In the genomic region with DNA sequence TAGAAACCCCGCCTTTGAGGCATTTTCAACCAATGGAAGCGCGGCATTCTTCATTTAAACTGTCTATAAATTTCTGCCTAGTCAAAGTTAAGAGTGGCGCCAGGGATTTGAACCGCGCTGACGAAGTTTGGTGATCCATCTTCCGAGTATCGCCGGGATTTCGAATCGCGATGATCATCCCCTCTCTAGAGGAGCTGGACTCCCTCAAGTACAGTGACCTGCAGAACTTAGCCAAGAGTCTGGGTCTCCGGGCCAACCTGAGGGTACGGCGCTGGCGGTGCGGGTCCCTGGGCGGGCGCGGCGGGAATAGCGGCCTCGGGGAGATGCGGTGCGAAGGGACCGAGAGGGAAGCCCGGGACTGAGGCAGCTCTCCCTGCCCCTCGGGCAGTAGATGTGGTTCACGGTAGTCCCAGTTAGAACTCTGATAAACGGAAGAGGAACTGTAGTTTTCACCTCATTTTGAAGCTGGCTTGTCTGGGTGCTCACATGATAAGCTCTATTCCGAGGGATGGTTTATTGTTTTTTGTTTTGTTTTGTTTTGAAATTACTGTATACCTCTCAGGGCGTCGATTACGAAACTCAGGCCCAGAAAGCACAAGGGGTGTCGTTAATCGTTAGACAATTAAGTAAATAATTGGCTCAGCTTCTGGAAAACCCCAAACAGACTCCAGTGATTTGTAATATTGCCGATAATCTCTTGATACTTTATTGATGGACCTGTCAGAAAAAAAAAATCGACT, we compare ENCODE assay signal across 8 cellular contexts. TPM values are rescaled to one million over a fixed set of nuclear protein-coding genes. Genes with fewer than 3 reads are reported as not detected.
DNase-seq lines count a peak whose midpoint lies in the region; ATAC-seq and TF ChIP-seq lines count a peak whose summit lies in the region.

A gene with protein sequence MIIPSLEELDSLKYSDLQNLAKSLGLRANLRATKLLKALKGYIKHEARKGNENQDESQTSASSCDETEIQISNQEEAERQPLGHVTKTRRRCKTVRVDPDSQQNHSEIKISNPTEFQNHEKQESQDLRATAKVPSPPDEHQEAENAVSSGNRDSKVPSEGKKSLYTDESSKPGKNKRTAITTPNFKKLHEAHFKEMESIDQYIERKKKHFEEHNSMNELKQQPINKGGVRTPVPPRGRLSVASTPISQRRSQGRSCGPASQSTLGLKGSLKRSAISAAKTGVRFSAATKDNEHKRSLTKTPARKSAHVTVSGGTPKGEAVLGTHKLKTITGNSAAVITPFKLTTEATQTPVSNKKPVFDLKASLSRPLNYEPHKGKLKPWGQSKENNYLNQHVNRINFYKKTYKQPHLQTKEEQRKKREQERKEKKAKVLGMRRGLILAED (plus strand): TSS at position 94 of the 740 bp plus-strand sequence. CDS start 77 bp downstream, at position 171.

- H3K36me3 ChIP-seq in Peyer's patch: no peaks in the 10 kb centered on the region
- H3K36me3 ChIP-seq in endodermal cell (ENCODE audit: control insufficient read depth, insufficient read depth, low read length): peaks cover 23% of the 10 kb centered on the region
- no peaks in the 10 kb centered on the region for H3K36me3 ChIP-seq in muscle layer of duodenum (ENCODE audit: control insufficient read depth in 1 of 2, insufficient read depth in 2 of 2, low read length in 2 of 2)

- H3K27me3 ChIP-seq in Peyer's patch (no peaks in the 10 kb centered on the region), endodermal cell (ENCODE audit: control insufficient read depth, insufficient read depth, low read length, poor library complexity, severe bottlenecking) (no peaks in the 10 kb centered on the region), muscle layer of duodenum (ENCODE audit: low read depth, low read length) (no peaks in the 10 kb centered on the region)

- H3K9me3 ChIP-seq in Peyer's patch (no peaks in the 10 kb centered on the region), endodermal cell (ENCODE audit: control insufficient read depth, low read length) (no peaks in the 10 kb centered on the region), muscle layer of duodenum (ENCODE audit: control insufficient read depth in 1 of 2, low read length in 2 of 2) (no peaks in the 10 kb centered on the region)

- H3K27ac ChIP-seq in Peyer's patch: peak within 1 kb of the TSS; percentile 60 to 81 (median 77)
- H3K27ac ChIP-seq in endodermal cell (ENCODE audit: low read depth, low read length): peak within 1 kb of the TSS; percentile 70
- H3K27ac ChIP-seq in muscle layer of duodenum (ENCODE audit: low read length): peak within 1 kb of the TSS; percentile 61

- ATAC-seq in GM18873 (IDR thresholded peaks at IDR 0.05; ENCODE audit: low FRiP score, unreplicated experiment): peak; percentile 25
- ATAC-seq in HG03108 (IDR thresholded peaks at IDR 0.05; ENCODE audit: unreplicated experiment): peak; percentile 13
- no peak for ATAC-seq in GM18519 (IDR thresholded peaks at IDR 0.05; ENCODE audit: low FRiP score, unreplicated experiment)

- H3K4me1 Mint-ChIP-seq in CD14-positive monocyte (peaks cover 40% of the 10 kb centered on the region), endodermal cell (peaks cover 17% of the 10 kb centered on the region)

- peak; percentile 16 to 72 for TF ChIP-seq POLR2A in Peyer's patch (IDR thresholded peaks at IDR 0.05)

- H3K9ac ChIP-seq in endodermal cell (ENCODE audit: extremely low read depth, low read length, poor library complexity, severe bottlenecking): peak within 1 kb of the TSS; percentile 77

- peaks cover 0 to 2% (median 0%) of the 10 kb centered on the region in 3 donors for H3K27me3 Mint-ChIP-seq in CD14-positive monocyte (ENCODE audit: low read depth in 3 of 3)
- H3K27me3 Mint-ChIP-seq in endodermal cell (ENCODE audit: insufficient read depth): no peaks in the 10 kb centered on the region

- H3K9me3 Mint-ChIP-seq in CD14-positive monocyte (peaks cover 0 to 2% (median 0%) of the 10 kb centered on the region in 7 donors), endodermal cell (no peaks in the 10 kb centered on the region)

- H3K4me1 ChIP-seq in Peyer's patch: peaks cover 0 to 6% (median 4%) of the 10 kb centered on the region in 4 donors
- H3K4me1 ChIP-seq in endodermal cell (ENCODE audit: control insufficient read depth, insufficient read depth, low read length): no peaks in the 10 kb centered on the region
- peaks cover 0 to 8% of the 10 kb centered on the region in 2 donors for H3K4me1 ChIP-seq in muscle layer of duodenum (ENCODE audit: control insufficient read depth in 1 of 2, insufficient read depth in 2 of 2, low read length in 2 of 2)

- H3K36me3 Mint-ChIP-seq in CD14-positive monocyte (peaks cover 2 to 13% of the 10 kb centered on the region in 2 donors), endodermal cell (ENCODE audit: low read depth) (peaks cover 14% of the 10 kb centered on the region)

- intact Hi-C loops in CD14-positive monocyte (cut with micrococcal nuclease): loop anchor here (5.0 kb wide), 5 partner anchors 41 to 431 kb away; partner anchors contain the start of genes RTF1 (in 2 of the 2), CHP1 (in 1 of the 2) and EXD1 (in 1 of the 2)

- 1% methylated on average over 36 to 39 of the region's 39 CpGs for WGBS in endodermal cell (ENCODE audit: insufficient coverage in 1 of 2, insufficient read length in 1 of 2), 2 experiments

- H3K4me3 ChIP-seq in Peyer's patch: peak within 1 kb of the TSS; percentile 80 to 93 (median 84)
- peak within 1 kb of the TSS; percentile 93 for H3K4me3 ChIP-seq in endodermal cell (ENCODE audit: low read length)
- H3K4me3 ChIP-seq in muscle layer of duodenum (ENCODE audit: low read depth in 1 of 2, low read length in 2 of 2): peak within 1 kb of the TSS; percentile 93 to 99

- peak within 1 kb of the TSS; percentile 98 to 100 for H3K4me3 Mint-ChIP-seq in CD14-positive monocyte
- peak within 1 kb of the TSS; percentile 97 for H3K4me3 Mint-ChIP-seq in endodermal cell

- DNase-seq in CD14-positive monocyte (ENCODE audit: low spot score) (no peak), Peyer's patch (no peak), endodermal cell (no peak), NCI-H2029 treated with DMSO at 0.1 percent for 48 hours (lab: John Stamatoyannopoulos, UW) (no peak)

- H3K27ac Mint-ChIP-seq in CD14-positive monocyte: peak within 1 kb of the TSS; percentile 90 to 98 (median 95)
- H3K27ac Mint-ChIP-seq in endodermal cell: peak within 1 kb of the TSS; percentile 99

- TF ChIP-seq CTCF in CD14-positive monocyte (IDR thresholded peaks at IDR 0.05): no peak
- TF ChIP-seq CTCF in Peyer's patch (IDR thresholded peaks at IDR 0.05): no peak
- TF ChIP-seq CTCF in endodermal cell (conservative IDR thresholded peaks at IDR 0.05): no peak

RNA-seq across cellular contexts. Expression of the gene that starts here (rescaled TPM):
- 1 to 10 TPM; 2.4 to 3.5 TPM for polyA plus RNA-seq in CD14-positive monocyte
- total RNA-seq in Peyer's patch (10 to 100 TPM in 3 of 4 donors, 1 to 10 TPM in 1; 7.9 to 95.7 (median 14.6) TPM), endodermal cell (100 to 1,000 TPM; 118 to 185 TPM)
- 161 TPM for polyA plus RNA-seq in endodermal cell (2013, experiment 1 of 2)
- 159 TPM for polyA plus RNA-seq in endodermal cell (2013, experiment 2 of 2)
